18 cellular contexts compared by ENCODE assay signal in the genomic region with DNA sequence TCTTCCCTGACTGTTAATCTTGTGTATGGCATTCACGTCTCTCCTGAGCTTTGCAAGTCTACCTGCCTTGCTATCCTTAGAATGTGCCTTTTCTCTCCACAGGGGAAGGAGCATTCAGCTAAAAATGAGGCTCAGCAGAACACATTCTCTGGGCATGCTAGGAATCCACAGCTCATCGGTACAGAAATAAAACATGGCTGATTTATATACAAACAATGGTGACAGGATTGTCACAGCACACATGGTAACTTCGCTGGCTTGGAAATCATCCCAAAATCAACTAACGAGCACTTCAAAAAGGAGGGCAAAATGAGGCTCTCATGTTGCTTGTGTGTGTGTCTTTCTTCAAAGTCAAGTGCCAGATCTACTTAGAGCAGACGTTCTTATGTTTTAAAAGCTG.
"Had no signal": no experiment of that assay in that cellular context is flagged by ENCODE, and none has a peak within 500 bp of the region (broad histone marks: within the 10 kb centered on the region; RNA-seq: fewer than 3 reads in every experiment).

No MANE protein-coding gene starts in this region.

- DNase-seq: activated CD4-positive, alpha-beta T cell treated with anti-CD3 and anti-CD28 coated beads, Interleukin-2, amount 10 ng/mL, durations not matched to agents 24 days and 14 days; activated naive CD4-positive, alpha-beta T cell; aorta; foreskin keratinocyte; head of caudate nucleus; left cardiac atrium; mammary epithelial cell; naive thymus-derived CD4-positive, alpha-beta T cell; posterior cingulate gyrus; right cardiac atrium; thyroid gland; uterus had no signal

- H3K27ac ChIP-seq: cardiac muscle cell, esophagus muscularis mucosa, foreskin keratinocyte, thyroid gland, uterus had no signal

- H3K36me3 ChIP-seq: cardiac muscle cell, esophagus muscularis mucosa, thyroid gland, uterus had no signal

- H3K4me1 ChIP-seq: foreskin keratinocyte, thyroid gland, uterus had no signal

- H3K4me3 ChIP-seq: cardiac muscle cell, esophagus muscularis mucosa, smooth muscle cell, thyroid gland, uterus had no signal

- H3K27me3 ChIP-seq: esophagus muscularis mucosa, foreskin keratinocyte, thyroid gland, uterus had no signal

- H3K4me2 ChIP-seq: smooth muscle cell had no signal

- H3K9me3 ChIP-seq: esophagus muscularis mucosa, thyroid gland, uterus had no signal

- ATAC-seq: foreskin keratinocyte; left cardiac atrium; naive thymus-derived CD4-positive, alpha-beta T cell; right cardiac atrium; stimulated activated effector memory CD8-positive, alpha-beta T cell treated with anti-CD3 and anti-CD28 coated beads, Interleukin-12 subunit alpha, Interleukin-12 subunit beta, amount 100 ng/mL, for 72 hours; WTC11 had no signal

- FAIRE-seq: colon had no signal
